In genomic region chr17:75406222-75406615, GRCh38 we compare ENCODE assay signal across 8 cellular contexts. TPM values are rescaled to one million over a fixed set of nuclear protein-coding genes. Genes with fewer than 3 reads are reported as not detected.
DNase-seq lines count a peak whose midpoint lies in the region; ATAC-seq and TF ChIP-seq lines count a peak whose summit lies in the region.

No MANE protein-coding gene starts in this region.

- no peak for ATAC-seq in HG03354 (IDR thresholded peaks at IDR 0.05; ENCODE audit: poor library complexity, severe bottlenecking, unreplicated experiment)

- peaks cover 13% of the 10 kb centered on the region for H4K20me1 ChIP-seq in KMS-11 (ENCODE audit: insufficient read depth)

- no peak for TF ChIP-seq CTCF in KMS-11 (conservative IDR thresholded peaks at IDR 0.05; ENCODE audit: low read depth, low read length)
- no peak for TF ChIP-seq CTCF in kidney epithelial cell (IDR thresholded peaks at IDR 0.05; ENCODE audit: insufficient read depth, low read length, poor library complexity, severe bottlenecking)

- H3K4me3 ChIP-seq in KMS-11 (IDR thresholded peaks at IDR 0.05; ENCODE audit: insufficient read depth, low read depth, low read length) (peak overlapping the region; percentile 57), kidney epithelial cell (ENCODE audit: low read depth, low read length) (peak overlapping the region; percentile 97), subcutaneous abdominal adipose tissue (ENCODE audit: low read depth in 1 of 5, low read length in 5 of 5) (peak overlapping the region; percentile 58 to 95 (median 76))

- H3K27ac ChIP-seq in KMS-11 (no peak overlapping the region), angular gyrus (ENCODE audit: low read depth, low read length) (peak overlapping the region; percentile 24), subcutaneous abdominal adipose tissue (ENCODE audit: low read depth, low read length) (peak overlapping the region; percentile 92)

- peaks cover 43% of the 10 kb centered on the region for H3K79me2 ChIP-seq in KMS-11 (ENCODE audit: insufficient read depth, low read depth)

- peak overlapping the region; percentile 92 for H2AFZ ChIP-seq in KMS-11 (ENCODE audit: low read depth)

- H3K9me3 ChIP-seq in subcutaneous abdominal adipose tissue (ENCODE audit: control insufficient read depth in 5 of 5, low read length in 5 of 5), result no peaks in the 10 kb centered on the region

- in situ Hi-C loops in G401 (cut with HindIII; ENCODE audit: low sequenced_read_pairs), result no loop called here

- peak overlapping the region; percentile 93 for H3K4me2 ChIP-seq in KMS-11

- peaks cover 24% of the 10 kb centered on the region for H3K4me1 ChIP-seq in KMS-11 (ENCODE audit: low read depth, poor library complexity, severe bottlenecking)
- peaks cover 4 to 37% (median 31%) of the 10 kb centered on the region in 5 donors for H3K4me1 ChIP-seq in subcutaneous abdominal adipose tissue (ENCODE audit: control insufficient read depth in 5 of 5, insufficient read depth in 5 of 5, low read length in 5 of 5)

- H3K9ac ChIP-seq in KMS-11 (peak overlapping the region; percentile 80; the same call in 1 of the 2 replicates), subcutaneous abdominal adipose tissue (ENCODE audit: low read length in 5 of 5) (peak overlapping the region in 4 of 5 donors; percentile 30 to 75 (median 59))

- DNase-seq in G401 (ENCODE audit: low spot score) (peak; percentile 64), kidney epithelial cell (ENCODE audit: low read depth) (no peak), midbrain (lab: John Stamatoyannopoulos, UW) (no peak), DMS114 treated with DMSO at 0.1 percent for 48 hours (lab: John Stamatoyannopoulos, UW; ENCODE audit: unreplicated experiment) (no peak)

- no peaks in the 10 kb centered on the region for H3K36me3 ChIP-seq in KMS-11 (ENCODE audit: insufficient read depth)
- no peaks in the 10 kb centered on the region for H3K36me3 ChIP-seq in kidney epithelial cell (ENCODE audit: control insufficient read depth, insufficient read depth, low read length)
- no peaks in the 10 kb centered on the region for H3K36me3 ChIP-seq in subcutaneous abdominal adipose tissue (ENCODE audit: control insufficient read depth in 5 of 5, insufficient read depth in 5 of 5, low read length in 5 of 5)

- H3K27me3 ChIP-seq in KMS-11 (ENCODE audit: insufficient read depth, low read depth) (no peaks in the 10 kb centered on the region; the same call in 1 of the 2 replicates), kidney epithelial cell (ENCODE audit: control insufficient read depth, insufficient read depth, low read length) (peaks cover 2% of the 10 kb centered on the region), subcutaneous abdominal adipose tissue (ENCODE audit: control insufficient read depth in 5 of 5, insufficient read depth in 4 of 5, low read length in 5 of 5) (no peaks in the 10 kb centered on the region)

RNA-seq across cellular contexts. Expression of gene GRB2, which starts 0.7 kb away (rescaled TPM):
- 176 and 195 TPM in 2 replicates for total RNA-seq in G401 (2014; rRNA removed; shearing (Covaris generic))
- total RNA-seq in kidney epithelial cell, result 71.9 and 121 TPM in 2 replicates

RNA-seq across cellular contexts. Expression of gene TMEM94, which starts 50.2 kb away (rescaled TPM):
- 50.3 and 53.2 TPM in 2 replicates for total RNA-seq in G401 (2014; rRNA removed; shearing (Covaris generic))
- 72.7 and 86.4 TPM in 2 replicates for total RNA-seq in kidney epithelial cell
